8 cellular contexts compared by ENCODE assay signal in genomic region chr17:56977673-56978395, GRCh38. TPM values are rescaled to one million over a fixed set of nuclear protein-coding genes. Genes with fewer than 3 reads are reported as not detected.
DNase-seq lines count a peak whose midpoint lies in the region; ATAC-seq and TF ChIP-seq lines count a peak whose summit lies in the region.

TSS of gene SCPEP1 (plus strand) at chr17:56978131. CDS start at chr17:56978160, 29 bp downstream.

- intact Hi-C loops in activated T-helper 2 cell treated with anti-CD3 and anti-CD28 coated beads, Interferon-gamma antibody, Interleukin-2, Interleukin-4, amounts not matched to agents 10 μg/mL and 5 μg/mL and 100 μg/mL, durations not matched to agents 14 hours and 24 hours and 36 hours (cut with micrococcal nuclease) = loop anchor here (2.0 to 5.0 kb wide), 3 partner anchors 17 to 1029 kb away; partner anchors contain the start of genes COIL, SRSF1 and TRIM25

- peak within 1 kb of the TSS; percentile 50 for H3K4me3 ChIP-seq in KMS-11 (IDR thresholded peaks at IDR 0.05; ENCODE audit: insufficient read depth, low read depth, low read length)
- H3K4me3 ChIP-seq in fibroblast of the aortic adventitia (ENCODE audit: low read depth, low read length) = peak within 1 kb of the TSS; percentile 90

- H3K36me3 Mint-ChIP-seq in activated T-helper 2 cell treated with anti-CD3 and anti-CD28 coated beads, Interferon-gamma antibody, Interleukin-2, Interleukin-4, amounts not matched to agents 10 μg/mL and 5 μg/mL and 100 μg/mL, durations not matched to agents 14 hours and 24 hours and 36 hours (ENCODE audit: low read depth) = no peaks in the 10 kb centered on the region
- no peaks in the 10 kb centered on the region for H3K36me3 Mint-ChIP-seq in nephron progenitor cell (ENCODE audit: low read depth)
- H3K36me3 Mint-ChIP-seq in stimulated activated naive CD8-positive, alpha-beta T cell treated with anti-CD3 and anti-CD28 coated beads, Interleukin-15, Interleukin-2, amounts not matched to agents 100 ng/mL and 50 ng/mL, for 24 hours (ENCODE audit: low read depth) = no peaks in the 10 kb centered on the region

- peak within 1 kb of the TSS; percentile 52 for H3K27ac ChIP-seq in KMS-11

- H3K36me3 ChIP-seq in KMS-11 (ENCODE audit: insufficient read depth) = no peaks in the 10 kb centered on the region

- peaks cover 15% of the 10 kb centered on the region for H3K4me1 ChIP-seq in KMS-11 (ENCODE audit: low read depth, poor library complexity, severe bottlenecking)

- DNase-seq in DMS114 treated with DMSO at 0.1 percent for 48 hours (lab: John Stamatoyannopoulos, UW; ENCODE audit: unreplicated experiment) = peak; percentile 72
- DNase-seq in RPMI8226 = peak; percentile 90
- peak; percentile 75 for DNase-seq in activated T-helper 2 cell treated with anti-CD3 and anti-CD28 coated beads, Interferon-gamma antibody, Interleukin-2, Interleukin-4, amounts not matched to agents 10 μg/mL and 5 μg/mL and 100 μg/mL, durations not matched to agents 14 hours and 24 hours and 36 hours (ENCODE audit: low spot score)
- peak; percentile 72 for DNase-seq in fibroblast of the aortic adventitia (ENCODE audit: low read depth)
- DNase-seq in nephron progenitor cell = peak; percentile 83

- peaks cover 5% of the 10 kb centered on the region; the same call in 1 of the 2 replicates for H3K79me2 ChIP-seq in KMS-11 (ENCODE audit: insufficient read depth, low read depth)

- peak; percentile 55 for ATAC-seq in GM21717 (IDR thresholded peaks at IDR 0.05; ENCODE audit: unreplicated experiment)

- H3K9me3 Mint-ChIP-seq in activated T-helper 2 cell treated with anti-CD3 and anti-CD28 coated beads, Interferon-gamma antibody, Interleukin-2, Interleukin-4, amounts not matched to agents 10 μg/mL and 5 μg/mL and 100 μg/mL, durations not matched to agents 14 hours and 24 hours and 36 hours = no peaks in the 10 kb centered on the region
- peaks cover 4% of the 10 kb centered on the region for H3K9me3 Mint-ChIP-seq in nephron progenitor cell
- no peaks in the 10 kb centered on the region for H3K9me3 Mint-ChIP-seq in stimulated activated naive CD8-positive, alpha-beta T cell treated with anti-CD3 and anti-CD28 coated beads, Interleukin-15, Interleukin-2, amounts not matched to agents 100 ng/mL and 50 ng/mL, for 24 hours

- H3K27me3 Mint-ChIP-seq in activated T-helper 2 cell treated with anti-CD3 and anti-CD28 coated beads, Interferon-gamma antibody, Interleukin-2, Interleukin-4, amounts not matched to agents 10 μg/mL and 5 μg/mL and 100 μg/mL, durations not matched to agents 14 hours and 24 hours and 36 hours (ENCODE audit: low read depth) = peaks cover 18% of the 10 kb centered on the region
- H3K27me3 Mint-ChIP-seq in nephron progenitor cell (ENCODE audit: low read depth, poor library complexity) = peaks cover 12% of the 10 kb centered on the region
- peaks cover 4% of the 10 kb centered on the region for H3K27me3 Mint-ChIP-seq in stimulated activated naive CD8-positive, alpha-beta T cell treated with anti-CD3 and anti-CD28 coated beads, Interleukin-15, Interleukin-2, amounts not matched to agents 100 ng/mL and 50 ng/mL, for 24 hours

- H3K4me3 Mint-ChIP-seq in activated T-helper 2 cell treated with anti-CD3 and anti-CD28 coated beads, Interferon-gamma antibody, Interleukin-2, Interleukin-4, amounts not matched to agents 10 μg/mL and 5 μg/mL and 100 μg/mL, durations not matched to agents 14 hours and 24 hours and 36 hours (ENCODE audit: low read depth) = peak within 1 kb of the TSS; percentile 81
- peak within 1 kb of the TSS; percentile 86 for H3K4me3 Mint-ChIP-seq in nephron progenitor cell
- peak within 1 kb of the TSS; percentile 87 for H3K4me3 Mint-ChIP-seq in stimulated activated naive CD8-positive, alpha-beta T cell treated with anti-CD3 and anti-CD28 coated beads, Interleukin-15, Interleukin-2, amounts not matched to agents 100 ng/mL and 50 ng/mL, for 24 hours

- peak within 1 kb of the TSS; percentile 92 for H2AFZ ChIP-seq in KMS-11 (ENCODE audit: low read depth)

- H3K27me3 ChIP-seq in KMS-11 (ENCODE audit: insufficient read depth, low read depth) = no peaks in the 10 kb centered on the region

- no peaks in the 10 kb centered on the region for H4K20me1 ChIP-seq in KMS-11 (ENCODE audit: insufficient read depth)

- H3K4me1 Mint-ChIP-seq in activated T-helper 2 cell treated with anti-CD3 and anti-CD28 coated beads, Interferon-gamma antibody, Interleukin-2, Interleukin-4, amounts not matched to agents 10 μg/mL and 5 μg/mL and 100 μg/mL, durations not matched to agents 14 hours and 24 hours and 36 hours (ENCODE audit: low read depth) = peaks cover 21% of the 10 kb centered on the region
- peaks cover 44% of the 10 kb centered on the region for H3K4me1 Mint-ChIP-seq in nephron progenitor cell
- H3K4me1 Mint-ChIP-seq in stimulated activated naive CD8-positive, alpha-beta T cell treated with anti-CD3 and anti-CD28 coated beads, Interleukin-15, Interleukin-2, amounts not matched to agents 100 ng/mL and 50 ng/mL, for 24 hours (ENCODE audit: low read depth) = peaks cover 18% of the 10 kb centered on the region

- H3K4me2 ChIP-seq in KMS-11 = peak within 1 kb of the TSS; percentile 85

- TF ChIP-seq CTCF in KMS-11 (conservative IDR thresholded peaks at IDR 0.05; ENCODE audit: low read depth, low read length) (no peak), fibroblast of the aortic adventitia (IDR thresholded peaks at IDR 0.05; ENCODE audit: insufficient read depth, low read length) (no peak), nephron progenitor cell (IDR thresholded peaks at IDR 0.05) (no peak)

- peak within 1 kb of the TSS; percentile 79 for H3K27ac Mint-ChIP-seq in activated T-helper 2 cell treated with anti-CD3 and anti-CD28 coated beads, Interferon-gamma antibody, Interleukin-2, Interleukin-4, amounts not matched to agents 10 μg/mL and 5 μg/mL and 100 μg/mL, durations not matched to agents 14 hours and 24 hours and 36 hours
- H3K27ac Mint-ChIP-seq in nephron progenitor cell = no peak within 1 kb of the TSS
- H3K27ac Mint-ChIP-seq in stimulated activated naive CD8-positive, alpha-beta T cell treated with anti-CD3 and anti-CD28 coated beads, Interleukin-15, Interleukin-2, amounts not matched to agents 100 ng/mL and 50 ng/mL, for 24 hours = peak within 1 kb of the TSS; percentile 92

- peak within 1 kb of the TSS; percentile 41; the same call in 1 of the 2 replicates for H3K9ac ChIP-seq in KMS-11

RNA-seq across cellular contexts. Expression of gene SCPEP1, which starts in this region (rescaled TPM):
- total RNA-seq in activated T-helper 2 cell treated with anti-CD3 and anti-CD28 coated beads, Interferon-gamma antibody, Interleukin-2, Interleukin-4, amounts not matched to agents 10 μg/mL and 5 μg/mL and 100 μg/mL, durations not matched to agents 14 hours and 24 hours and 36 hours = 15.8 and 18.1 TPM in 2 replicates
- total RNA-seq in fibroblast of the aortic adventitia (ENCODE audit: low replicate concordance) = 55.6 and 140 TPM in 2 replicates

Comparison
In these comparisons a context has a peak if more than half of its experiments do, and no peak if none do; other contexts are left out.
1. Peak in every context shown above with its lines: DNase-seq, ATAC-seq, H3K4me3 ChIP-seq and H3K27ac ChIP-seq.